In genomic region chr14:24504425-24504824, GRCh38 we compare ENCODE assay signal across 31 cellular contexts. TPM values are rescaled to one million over a fixed set of nuclear protein-coding genes. Genes with fewer than 3 reads are reported as not detected.
"Had no signal": no experiment of that assay in that cellular context is flagged by ENCODE, and none has a peak within 500 bp of the region (broad histone marks: within the 10 kb centered on the region; RNA-seq: fewer than 3 reads in every experiment).

No MANE protein-coding gene starts in this region.

- H3K27ac ChIP-seq: left lung, lower lobe of right lung, pancreas, prostate gland, stomach, testis, thyroid gland, transverse colon, upper lobe of right lung had no signal

- H3K9me3 Mint-ChIP-seq: immature natural killer cell; nephron; neural crest cell; stimulated activated naive B cell treated with anti-CD40 and anti-IgM and Interleukin-4, amounts not matched to agents 10 μg/mL and 1 μg/mL and 100 μg/mL, for 72 hours had no signal

- H3K27ac Mint-ChIP-seq: immature natural killer cell; nephron; stimulated activated naive B cell treated with anti-CD40 and anti-IgM and Interleukin-4, amounts not matched to agents 10 μg/mL and 1 μg/mL and 100 μg/mL, for 72 hours had no signal

- H3K4me1 Mint-ChIP-seq: immature natural killer cell; naive thymus-derived CD8-positive, alpha-beta T cell; nephron; neural crest cell; stimulated activated naive B cell treated with anti-CD40 and anti-IgM and Interleukin-4, amounts not matched to agents 10 μg/mL and 1 μg/mL and 100 μg/mL, for 72 hours had no signal

- ATAC-seq: left colon; left lung; lower lobe of right lung; naive thymus-derived CD8-positive, alpha-beta T cell; pancreas; right cardiac atrium; stimulated activated naive B cell treated with anti-CD40 and anti-IgM and Interleukin-4, amounts not matched to agents 10 μg/mL and 1 μg/mL and 100 μg/mL, for 72 hours; stimulated activated naive CD8-positive, alpha-beta T cell treated with anti-CD3 and anti-CD28 coated beads, Interleukin-15, Interleukin-2, amounts not matched to agents 100 U/mL and 50 U/mL, for 24 hours; upper lobe of right lung had no signal

- H3K4me3 Mint-ChIP-seq: immature natural killer cell; naive thymus-derived CD8-positive, alpha-beta T cell; nephron; neural crest cell; stimulated activated naive B cell treated with anti-CD40 and anti-IgM and Interleukin-4, amounts not matched to agents 10 μg/mL and 1 μg/mL and 100 μg/mL, for 72 hours had no signal

- H3K4me3 ChIP-seq: left lung, lower lobe of right lung, pancreas, prostate gland, smooth muscle cell, stomach, testis, thyroid gland, transverse colon, upper lobe of right lung had no signal

- DNase-seq: hypothalamus; immature natural killer cell; kidney; left colon; left lung; lower lobe of right lung; mammary epithelial cell; mesenchymal stem cell; naive thymus-derived CD8-positive, alpha-beta T cell; nucleus accumbens; pancreas; posterior cingulate gyrus; retina; right cardiac atrium; stimulated activated CD4-positive, alpha-beta T cell treated with anti-CD3 and anti-CD28 coated beads, Interleukin-1b, Interleukin-23, amount 100 ng/mL, for 48 hours; stimulated activated CD4-positive, alpha-beta T cell treated with anti-CD3 and anti-CD28 coated beads, Interleukin-2, amount 100 ng/mL, for 48 hours; stimulated activated CD4-positive, alpha-beta T cell treated with anti-CD3 and anti-CD28 coated beads, Interleukin-4, amount 100 ng/mL, for 4 hours; stimulated activated CD8-positive, alpha-beta memory T cell treated with anti-CD3 and anti-CD28 coated beads, Interleukin-4, amount 100 ng/mL, for 48 hours; stimulated activated naive B cell treated with anti-CD40 and anti-IgM and Interleukin-4, amounts not matched to agents 10 μg/mL and 1 μg/mL and 100 μg/mL, for 72 hours; stimulated activated naive CD8-positive, alpha-beta T cell treated with anti-CD3 and anti-CD28 coated beads, Interleukin-15, Interleukin-2, amounts not matched to agents 100 U/mL and 50 U/mL, for 24 hours; stomach; testis; thyroid gland; transverse colon; upper lobe of right lung had no signal

- H3K36me3 Mint-ChIP-seq: stimulated activated naive B cell treated with anti-CD40 and anti-IgM and Interleukin-4, amounts not matched to agents 10 μg/mL and 1 μg/mL and 100 μg/mL, for 72 hours had no signal

RNA-seq across cellular contexts. Expression of gene CMA1, which starts 3.6 kb away (rescaled TPM):
- total RNA-seq: left lung; liver; mammary epithelial cell; naive thymus-derived CD8-positive, alpha-beta T cell; neural crest cell; osteoblast; prostate gland; smooth muscle cell; testis; thyroid gland; transverse colon had no signal
